11 cellular contexts compared by ENCODE assay signal in genomic region chr4:84938316-84938715, GRCh38. TPM values are rescaled to one million over a fixed set of nuclear protein-coding genes. Genes with fewer than 3 reads are reported as not detected.
DNase-seq lines count a peak whose midpoint lies in the region; ATAC-seq and TF ChIP-seq lines count a peak whose summit lies in the region.
"Had no signal": no experiment of that assay in that cellular context is flagged by ENCODE, and none has a peak within 500 bp of the region (broad histone marks: within the 10 kb centered on the region; RNA-seq: fewer than 3 reads in every experiment).

No MANE protein-coding gene starts in this region.

- TF ChIP-seq CTCF in astrocyte of the spinal cord (IDR thresholded peaks at IDR 0.05; ENCODE audit: low read depth, low read length) (no peak), gastroesophageal sphincter (IDR thresholded peaks at IDR 0.05) (no peak)

- TF ChIP-seq EP300 in gastroesophageal sphincter (IDR thresholded peaks at IDR 0.05), result no peak

- peaks cover 0 to 17% (median 2%) of the 10 kb centered on the region in 3 donors for H3K9me3 ChIP-seq in gastroesophageal sphincter

- H3K4me1 Mint-ChIP-seq in activated CD4-positive, alpha-beta T cell treated with anti-CD3 and anti-CD28 coated beads, Interleukin-2, amount 10 ng/mL, durations not matched to agents 24 days and 14 days, result no peaks in the 10 kb centered on the region

- no peaks in the 10 kb centered on the region for H3K9me3 Mint-ChIP-seq in activated CD4-positive, alpha-beta T cell treated with anti-CD3 and anti-CD28 coated beads, Interleukin-2, amount 10 ng/mL, durations not matched to agents 24 days and 14 days

- no peaks in the 10 kb centered on the region for H3K36me3 Mint-ChIP-seq in activated CD4-positive, alpha-beta T cell treated with anti-CD3 and anti-CD28 coated beads, Interleukin-2, amount 10 ng/mL, durations not matched to agents 24 days and 14 days (ENCODE audit: low read depth)

- H3K36me3 ChIP-seq in gastroesophageal sphincter, result no peaks in the 10 kb centered on the region

- no peak for TF ChIP-seq POLR2A in gastroesophageal sphincter (IDR thresholded peaks at IDR 0.05)

- in situ Hi-C loops in astrocyte of the spinal cord (cut with HindIII; ENCODE audit: low sequenced_read_pairs), result no loop called here

- ATAC-seq in gastroesophageal sphincter, result peak; percentile 68
- ATAC-seq in HG02970 (IDR thresholded peaks at IDR 0.05; ENCODE audit: low FRiP score, unreplicated experiment), result no peak
- ATAC-seq in HG02763 (IDR thresholded peaks at IDR 0.05; ENCODE audit: unreplicated experiment), result no peak
- ATAC-seq: left colon had no signal

- peak overlapping the region; percentile 49 to 61 (median 54) for H3K27ac ChIP-seq in gastroesophageal sphincter

- DNase-seq in ELR (ENCODE audit: low read depth) (peak; percentile 68), astrocyte of the spinal cord (ENCODE audit: low read depth, low spot score) (peak; percentile 75), renal cortical epithelial cell (ENCODE audit: low read depth) (peak; percentile 77)
- no peak for DNase-seq in activated CD4-positive, alpha-beta T cell treated with anti-CD3 and anti-CD28 coated beads, Interleukin-2, amount 10 ng/mL, durations not matched to agents 24 days and 14 days
- DNase-seq in stimulated activated CD4-positive, alpha-beta T cell treated with anti-CD3 and anti-CD28 coated beads, Interleukin-4, amount 100 ng/mL, for 1 hour, result no peak
- DNase-seq: activated T-cell treated with anti-CD3 and anti-CD28 coated beads for 4 hours, left colon, NCI-H774 had no signal

- H3K27me3 Mint-ChIP-seq in activated CD4-positive, alpha-beta T cell treated with anti-CD3 and anti-CD28 coated beads, Interleukin-2, amount 10 ng/mL, durations not matched to agents 24 days and 14 days, result no peaks in the 10 kb centered on the region

- H3K4me3 ChIP-seq in astrocyte of the spinal cord (ENCODE audit: low read depth, low read length) (no peak overlapping the region), gastroesophageal sphincter (no peak overlapping the region)

- no peaks in the 10 kb centered on the region for H3K27me3 ChIP-seq in gastroesophageal sphincter

- 0 to 3% methylated on average over 2 of the region's 2 CpGs for WGBS in gastroesophageal sphincter (ENCODE audit: low coverage in 1 of 2), 2 donors

- H3K4me3 Mint-ChIP-seq in activated CD4-positive, alpha-beta T cell treated with anti-CD3 and anti-CD28 coated beads, Interleukin-2, amount 10 ng/mL, durations not matched to agents 24 days and 14 days, result no peak overlapping the region

- peaks cover 11 to 35% (median 19%) of the 10 kb centered on the region in 3 donors for H3K4me1 ChIP-seq in gastroesophageal sphincter

- intact Hi-C loops in activated CD4-positive, alpha-beta T cell treated with anti-CD3 and anti-CD28 coated beads, Interleukin-2, amount 10 ng/mL, durations not matched to agents 24 days and 14 days (cut with micrococcal nuclease), result no loop called here

- no peak overlapping the region for H3K27ac Mint-ChIP-seq in activated CD4-positive, alpha-beta T cell treated with anti-CD3 and anti-CD28 coated beads, Interleukin-2, amount 10 ng/mL, durations not matched to agents 24 days and 14 days

RNA-seq across cellular contexts. Expression of gene WDFY3, which starts 28.2 kb away (rescaled TPM):
- 100 to 1,000 TPM in 1 of 4 donors, 10 to 100 TPM in 3; 76.7 to 140 (median 90.1) TPM for total RNA-seq in gastroesophageal sphincter
- 42.9 and 196 TPM in 2 replicates for total RNA-seq in renal cortical epithelial cell
- 0.59 and 0.75 TPM in 2 replicates for total RNA-seq in activated CD4-positive, alpha-beta T cell treated with anti-CD3 and anti-CD28 coated beads, Interleukin-2, amount 10 ng/mL, durations not matched to agents 24 days and 14 days

Comparison
In these comparisons a context has a peak if more than half of its experiments do, and no peak if none do; other contexts are left out.
1. DNase-seq: peak in ELR (single experiment), astrocyte of the spinal cord (single experiment) and renal cortical epithelial cell (single experiment); none in activated CD4-positive, alpha-beta T cell treated with anti-CD3 and anti-CD28 coated beads, Interleukin-2, amount 10 ng/mL, durations not matched to agents 24 days and 14 days (single experiment) and stimulated activated CD4-positive, alpha-beta T cell treated with anti-CD3 and anti-CD28 coated beads, Interleukin-4, amount 100 ng/mL, for 1 hour (single experiment).
2. RNA of gene WDFY3, which starts 28.2 kb away (total RNA-seq): 42.9 to 196 TPM in renal cortical epithelial cell and 76.7 to 140 TPM in gastroesophageal sphincter; 0.59 to 0.75 TPM in activated CD4-positive, alpha-beta T cell treated with anti-CD3 and anti-CD28 coated beads, Interleukin-2, amount 10 ng/mL, durations not matched to agents 24 days and 14 days; every median in the first group is over 10 times any median in the second.